ENCODE assay signal across 15 cellular contexts in genomic region chr5:34627794-34628193, GRCh38. TPM values are rescaled to one million over a fixed set of nuclear protein-coding genes. Genes with fewer than 3 reads are reported as not detected.
A peak's percentile ranks its signal among the peaks of the same experiment; 100 is the strongest.
DNase-seq lines count a peak whose midpoint lies in the region; ATAC-seq and TF ChIP-seq lines count a peak whose summit lies in the region.
"Had no signal": no experiment of that assay in that cellular context is flagged by ENCODE, and none has a peak within 500 bp of the region (broad histone marks: within the 10 kb centered on the region; RNA-seq: fewer than 3 reads in every experiment).

No MANE protein-coding gene starts in this region.

- DNase-seq in A673 (ENCODE audit: low spot score) (peak; percentile 57), IMR-90 (peak; percentile 92), choroid plexus epithelial cell (ENCODE audit: low read depth) (peak; percentile 91), kidney epithelial cell (ENCODE audit: low read depth) (peak; percentile 70), NOMO-1 treated with dmso at 0.1 percent for 144 hours (lab: John Stamatoyannopoulos, UW; ENCODE audit: unreplicated experiment) (no peak), NCI-H748 treated with DMSO at 0.1 percent for 48 hours (lab: John Stamatoyannopoulos, UW) (no peak), mucosa of descending colon (no peak), OCI-M2 (lab: John Stamatoyannopoulos, UW; ENCODE audit: unreplicated experiment) (no peak)
- DNase-seq: aorta, mesendoderm, NCI-H1417 treated with DMSO at 0.1 percent for 48 hours, NCI-H82, T-helper 9 cell had no signal

- TF ChIP-seq RAD21 in IMR-90 (IDR thresholded peaks at IDR 0.05; ENCODE audit: low read length): no peak

- H3K36me3 ChIP-seq in A673 (ENCODE audit: insufficient read depth, low read length, poor library complexity, severe bottlenecking) (no peaks in the 10 kb centered on the region), IMR-90 (ENCODE audit: control insufficient read depth, insufficient read depth, low read length) (no peaks in the 10 kb centered on the region), kidney epithelial cell (ENCODE audit: control insufficient read depth, insufficient read depth, low read length) (no peaks in the 10 kb centered on the region), mucosa of descending colon (ENCODE audit: low read depth) (no peaks in the 10 kb centered on the region)

- intact Hi-C loops in A673 (cut with micrococcal nuclease; ENCODE audit: unreplicated experiment): no loop called here
- intact Hi-C loops in IMR-90 (cut with micrococcal nuclease): no loop called here
- intact Hi-C loops in mucosa of descending colon (cut with DNase I, micrococcal nuclease): no loop called here

- H2AK5ac ChIP-seq in IMR-90 (ENCODE audit: low read depth, low read length): peak overlapping the region; percentile 97

- POLR2A ChIA-PET in A673 (lab: Charles Lee; ENCODE audit: low non-redundant PET) (no interaction called here), IMR-90 (lab: Charles Lee; ENCODE audit: unreplicated experiment) (interaction anchor here (1.3 to 1.5 kb wide), 2 partner anchors 13 to 56 kb away, joined by 4 to 5 read pairs; no protein-coding TSS in a partner anchor)

- H4K91ac ChIP-seq in IMR-90 (ENCODE audit: insufficient read depth, low read depth, low read length): peak overlapping the region; percentile 97

- H4K20me1 ChIP-seq in IMR-90 (ENCODE audit: insufficient read depth, low read length): no peaks in the 10 kb centered on the region

- ATAC-seq in IMR-90 (ENCODE audit: low read depth): peak; percentile 82
- ATAC-seq in mucosa of descending colon: no peak
- ATAC-seq: Right ventricle myocardium inferior had no signal

- peak overlapping the region; percentile 98; the same call in 1 of the 2 replicates for H3K23ac ChIP-seq in IMR-90 (ENCODE audit: low read depth, low read length)

- peak overlapping the region; percentile 98 for H3K14ac ChIP-seq in IMR-90 (replicated peaks; ENCODE audit: low read depth, low read length)

- peaks cover 11 to 31% of the 10 kb centered on the region in 2 experiments for H3K79me1 ChIP-seq in IMR-90 (ENCODE audit: low read depth in 1 of 2, low read length in 2 of 2)

- H2BK5ac ChIP-seq in IMR-90 (ENCODE audit: low read depth, low read length, poor library complexity, severe bottlenecking): peak overlapping the region; percentile 98

- no peak overlapping the region for H3K27ac ChIP-seq in A673 (ENCODE audit: low read depth, low read length, poor library complexity, severe bottlenecking)
- H3K27ac ChIP-seq in IMR-90 (ENCODE audit: insufficient read depth, low read length): peak overlapping the region; percentile 77
- H3K27ac ChIP-seq: parathyroid adenoma had no signal

- H3K4me1 ChIP-seq in A673 (ENCODE audit: insufficient read depth, low read length, poor library complexity, severe bottlenecking) (peaks cover 8% of the 10 kb centered on the region), IMR-90 (ENCODE audit: control insufficient read depth, insufficient read depth, low read length) (peaks cover 15% of the 10 kb centered on the region), mucosa of descending colon (ENCODE audit: low read depth) (no peaks in the 10 kb centered on the region)
- H3K4me1 ChIP-seq: parathyroid adenoma had no signal

- BruUV-seq in A673 (replicated peaks; lab: Mats Ljungman, UMichigan) (no TSS peak), IMR-90 (replicated peaks; lab: Mats Ljungman, UMichigan) (no TSS peak)

- H3K4me3 ChIP-seq in A673 (ENCODE audit: low read depth, low read length, poor library complexity, severe bottlenecking): no peak overlapping the region
- no peak overlapping the region for H3K4me3 ChIP-seq in IMR-90 (ENCODE audit: insufficient read depth, low read depth, low read length)
- H3K4me3 ChIP-seq in choroid plexus epithelial cell (ENCODE audit: low read depth, low read length): no peak overlapping the region
- no peak overlapping the region for H3K4me3 ChIP-seq in kidney epithelial cell (ENCODE audit: low read depth, low read length)
- no peak overlapping the region for H3K4me3 ChIP-seq in mucosa of descending colon

- H2BK120ac ChIP-seq in IMR-90 (ENCODE audit: low read depth, low read length): peak overlapping the region; percentile 99

- H3K27me3 ChIP-seq in A673 (replicated peaks; ENCODE audit: insufficient read depth, low read depth, low read length, poor library complexity) (no peaks in the 10 kb centered on the region), IMR-90 (ENCODE audit: control insufficient read depth, insufficient read depth, low read length) (no peaks in the 10 kb centered on the region), kidney epithelial cell (ENCODE audit: control insufficient read depth, insufficient read depth, low read length) (no peaks in the 10 kb centered on the region)

- no peak for TF ChIP-seq POLR2A in IMR-90 (IDR thresholded peaks at IDR 0.05; ENCODE audit: low read depth, low read length)

- H2BK20ac ChIP-seq in IMR-90 (ENCODE audit: low read depth, low read length): peak overlapping the region; percentile 98

- peak overlapping the region; percentile 94 for H4K5ac ChIP-seq in IMR-90 (ENCODE audit: low read depth, low read length)

- in situ Hi-C loops in IMR-90 (cut with MboI; ENCODE audit: low sequenced_read_pairs): no loop called here

- H3K4ac ChIP-seq in IMR-90 (ENCODE audit: low read depth, low read length): peak overlapping the region; percentile 97; the same call in 1 of the 2 replicates

- H2AK9ac ChIP-seq in IMR-90 (replicated peaks; ENCODE audit: low read depth, low read length, poor library complexity): no peak overlapping the region

- dilution Hi-C loops in IMR-90 (cut with HindIII; ENCODE audit: low sequenced_read_pairs, unreplicated experiment): no loop called here

- no peak for TF ChIP-seq CTCF in A673 (conservative IDR thresholded peaks at IDR 0.05; ENCODE audit: low read depth, low read length)
- TF ChIP-seq CTCF in IMR-90 (conservative IDR thresholded peaks at IDR 0.05; ENCODE audit: low read depth, low read length): no peak
- no peak for TF ChIP-seq CTCF in choroid plexus epithelial cell (conservative IDR thresholded peaks at IDR 0.05; ENCODE audit: low read depth, low read length)
- TF ChIP-seq CTCF in kidney epithelial cell (IDR thresholded peaks at IDR 0.05; ENCODE audit: insufficient read depth, low read length, poor library complexity, severe bottlenecking): no peak
- no peak for TF ChIP-seq CTCF in mucosa of descending colon (IDR thresholded peaks at IDR 0.05)

- H3K4me2 ChIP-seq in IMR-90 (ENCODE audit: low read depth, low read length): peak overlapping the region; percentile 39; the same call in 1 of the 2 replicates

- peaks cover 18% of the 10 kb centered on the region for H3K9me1 ChIP-seq in IMR-90 (ENCODE audit: insufficient read depth, low read length)

- H2BK15ac ChIP-seq in IMR-90 (ENCODE audit: low read depth, low read length): peak overlapping the region; percentile 96

- peaks cover 4% of the 10 kb centered on the region for H3K9me3 ChIP-seq in A673 (ENCODE audit: low read depth, low read length, poor library complexity, severe bottlenecking)
- no peaks in the 10 kb centered on the region for H3K9me3 ChIP-seq in IMR-90 (ENCODE audit: control insufficient read depth, insufficient read depth, low read length)
- H3K9me3 ChIP-seq in mucosa of descending colon: no peaks in the 10 kb centered on the region

- H3K56ac ChIP-seq in IMR-90 (ENCODE audit: extremely low read depth, insufficient read depth, low read length): peak overlapping the region; percentile 63

- peak overlapping the region; percentile 81 to 91 for H4K8ac ChIP-seq in IMR-90 (ENCODE audit: low read depth in 2 of 2, low read length in 2 of 2)

- no peak overlapping the region for H2AFZ ChIP-seq in IMR-90 (replicated peaks; ENCODE audit: low read length, poor library complexity)
- H2AFZ ChIP-seq: parathyroid adenoma had no signal

- WGBS in IMR-90 (ENCODE audit: extremely low coverage in 2 of 2, insufficient read length in 1 of 2), 2 experiments: no CpG with 5 or more reads among the region's 1 CpG

- CTCF ChIA-PET in A673 (lab: Charles Lee) (no interaction called here), IMR-90 (lab: Yijun Ruan, JAX) (no interaction called here)

- H3K18ac ChIP-seq in IMR-90 (ENCODE audit: low read depth, low read length): peak overlapping the region; percentile 99

- H3K9ac ChIP-seq in IMR-90 (ENCODE audit: low read depth, low read length): no peak overlapping the region; the same call in 1 of the 2 replicates
- H3K9ac ChIP-seq: parathyroid adenoma had no signal

TF ChIP-seq in IMR-90, 13 proteins besides CTCF, POLR2A, EP300 and RAD21 (continues in another document):
- TF ChIP-seq CHD1 (IDR thresholded peaks at IDR 0.05; ENCODE audit: low read depth, low read length) (no peak), RFX5 (IDR thresholded peaks at IDR 0.05; ENCODE audit: low read depth, low read length) (no peak), USF2 (IDR thresholded peaks at IDR 0.05; ENCODE audit: low read depth, low read length) (no peak), MAZ (IDR thresholded peaks at IDR 0.05; ENCODE audit: borderline replicate concordance, low read depth, low read length) (no peak), SMC3 (IDR thresholded peaks at IDR 0.05; ENCODE audit: low read depth, low read length) (no peak), MAFK (IDR thresholded peaks at IDR 0.05; ENCODE audit: low read depth, low read length) (no peak), CEBPB (IDR thresholded peaks at IDR 0.05; ENCODE audit: low read depth, low read length) (no peak), NFE2L2 (IDR thresholded peaks at IDR 0.05; ENCODE audit: low read depth, low read length) (no peak), FOS (IDR thresholded peaks at IDR 0.05; ENCODE audit: low read depth, low read length) (no peak), BHLHE40 (IDR thresholded peaks at IDR 0.05; ENCODE audit: low read depth, low read length) (no peak), MXI1 (IDR thresholded peaks at IDR 0.05; ENCODE audit: borderline replicate concordance, low read depth, low read length) (no peak)

RNA-seq across cellular contexts. Expression of gene RAI14, which starts 28.3 kb away (rescaled TPM):
- total RNA-seq in A673 (2021): 23.6 and 40.0 TPM in 2 replicates
- 267 and 361 TPM in 2 replicates for total RNA-seq in IMR-90 (2012; rRNA removed)
- 191 and 221 TPM in 2 replicates for polyA plus RNA-seq in IMR-90 (2012; rRNA removed)
- polyA plus RNA-seq in IMR-90 (2012; cell fraction: cytosol; rRNA removed): 68.3 and 80.0 TPM in 2 replicates
- polyA plus RNA-seq in IMR-90 (2012; cell fraction: nucleus; rRNA removed; ENCODE audit: low replicate concordance): 60.2 and 146 TPM in 2 replicates
- total RNA-seq in kidney epithelial cell: 116 and 117 TPM in 2 replicates
- total RNA-seq in mucosa of descending colon: 10 to 100 TPM; 14.0 to 41.0 (median 23.4) TPM

Comparison
In these comparisons a context has a peak if more than half of its experiments do, and no peak if none do; other contexts are left out.
1. DNase-seq: peak in A673 (single experiment), IMR-90 (single experiment), choroid plexus epithelial cell (single experiment) and kidney epithelial cell (single experiment); none in NOMO-1 treated with dmso at 0.1 percent for 144 hours (single experiment), NCI-H748 treated with DMSO at 0.1 percent for 48 hours (single experiment), mucosa of descending colon (0 of 3) and OCI-M2 (single experiment).